1 cellular context compared by ENCODE assay signal in genomic region chr11:46254135-46254491, GRCh38.
A peak's percentile ranks its signal among the peaks of the same experiment; 100 is the strongest.
TF ChIP-seq lines count a peak whose summit lies in the region.

No MANE protein-coding gene starts in this region.

TF ChIP-seq in HepG2, 621 proteins besides CTCF, POLR2A, EP300 and RAD21 (continued from another document and continues in another):
- TF ChIP-seq FOXK1 (CRISPR knock-in tag; IDR thresholded peaks at IDR 0.05; ENCODE audit: borderline replicate concordance, low read depth), result no peak; the same call in 1 of the 2 replicates
- TF ChIP-seq ZBTB7A (CRISPR knock-in tag; IDR thresholded peaks at IDR 0.05), result no peak
- TF ChIP-seq GPBP1L1 (CRISPR knock-in tag; IDR thresholded peaks at IDR 0.05), result no peak
- TF ChIP-seq PRDM10 (CRISPR knock-in tag; IDR thresholded peaks at IDR 0.05; ENCODE audit: low read depth), result no peak
- no peak for TF ChIP-seq TFE3 (CRISPR knock-in tag; IDR thresholded peaks at IDR 0.05)
- TF ChIP-seq MTF1 (CRISPR knock-in tag; IDR thresholded peaks at IDR 0.05), result no peak
- TF ChIP-seq ZNF513 (CRISPR knock-in tag; conservative IDR thresholded peaks at IDR 0.05), result no peak
- no peak for TF ChIP-seq ZNF609 (CRISPR knock-in tag; IDR thresholded peaks at IDR 0.05; ENCODE audit: borderline replicate concordance)
- TF ChIP-seq GFI1 (CRISPR knock-in tag; IDR thresholded peaks at IDR 0.05; ENCODE audit: borderline replicate concordance), result no peak
- no peak for TF ChIP-seq ZNF543 (CRISPR knock-in tag; IDR thresholded peaks at IDR 0.05)
- TF ChIP-seq POLR2G (IDR thresholded peaks at IDR 0.05; ENCODE audit: low read depth, low read length), result no peak
- peak; percentile 87 for TF ChIP-seq PAXIP1 (CRISPR knock-in tag; conservative IDR thresholded peaks at IDR 0.05)
- TF ChIP-seq SMYD3 (CRISPR knock-in tag; IDR thresholded peaks at IDR 0.05), result no peak
- TF ChIP-seq ZBTB39 (CRISPR knock-in tag; IDR thresholded peaks at IDR 0.05), result no peak
- no peak for TF ChIP-seq ZNF138 (CRISPR knock-in tag; IDR thresholded peaks at IDR 0.05; ENCODE audit: low read depth)
- TF ChIP-seq ZGPAT (CRISPR knock-in tag; IDR thresholded peaks at IDR 0.05), result no peak
- TF ChIP-seq TP53 (CRISPR knock-in tag; conservative IDR thresholded peaks at IDR 0.05), result no peak
- no peak for TF ChIP-seq ZFP90 (CRISPR knock-in tag; IDR thresholded peaks at IDR 0.05; ENCODE audit: borderline replicate concordance)
- TF ChIP-seq ZMYM4 (CRISPR knock-in tag; IDR thresholded peaks at IDR 0.05), result no peak
- no peak for TF ChIP-seq CHD2 (IDR thresholded peaks at IDR 0.05; ENCODE audit: low read depth, low read length)
- TF ChIP-seq HMG20A (CRISPR knock-in tag; IDR thresholded peaks at IDR 0.05; ENCODE audit: borderline replicate concordance), result no peak
- TF ChIP-seq ARNT2 (CRISPR knock-in tag; IDR thresholded peaks at IDR 0.05; ENCODE audit: low read depth), result no peak
- TF ChIP-seq HES4 (CRISPR knock-in tag; IDR thresholded peaks at IDR 0.05; ENCODE audit: borderline replicate concordance), result no peak
- no peak for TF ChIP-seq TMF1 (CRISPR knock-in tag; IDR thresholded peaks at IDR 0.05; ENCODE audit: low read depth)
- TF ChIP-seq HINFP (CRISPR knock-in tag; IDR thresholded peaks at IDR 0.05; ENCODE audit: low read depth), result no peak
- TF ChIP-seq ZNF281 (CRISPR knock-in tag; IDR thresholded peaks at IDR 0.05; ENCODE audit: borderline replicate concordance), result no peak
